Comparison of ENCODE assay signal across 19 cellular contexts in the genomic region with DNA sequence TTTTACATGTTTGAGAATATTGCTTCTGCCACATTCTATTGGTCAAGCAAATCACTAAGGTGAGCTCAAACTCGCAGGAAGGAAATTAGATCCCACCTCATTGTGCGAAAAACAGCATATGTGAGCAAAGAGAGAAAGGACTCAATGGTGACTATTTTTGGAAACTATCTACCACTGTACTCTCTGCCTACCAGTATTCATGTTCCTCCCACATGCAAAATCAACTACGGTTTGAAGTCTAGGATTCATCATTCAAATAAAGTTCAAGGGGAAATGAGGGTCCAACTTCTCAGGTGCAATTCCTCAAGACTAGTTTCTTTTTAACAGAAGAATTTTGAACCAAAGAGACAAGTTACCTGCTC.
DNase-seq lines count a peak whose midpoint lies in the region; ATAC-seq and TF ChIP-seq lines count a peak whose summit lies in the region.
"Had no signal": no experiment of that assay in that cellular context is flagged by ENCODE, and none has a peak within 500 bp of the region (broad histone marks: within the 10 kb centered on the region; RNA-seq: fewer than 3 reads in every experiment).

No MANE protein-coding gene starts in this region.

- TF ChIP-seq CTCF in SK-N-SH (IDR thresholded peaks at IDR 0.05) (no peak), fibroblast of pulmonary artery (IDR thresholded peaks at IDR 0.05; ENCODE audit: low read length, missing control alignments) (no peak), spleen (IDR thresholded peaks at IDR 0.05 in 8 of 11, conservative IDR thresholded peaks at IDR 0.05 in 3 of 11) (no peak)

- CTCF ChIA-PET in SK-N-SH (lab: Yijun Ruan, JAX), result no interaction called here

- H3K27me3 ChIP-seq in SK-N-SH (ENCODE audit: insufficient read depth), result no peaks in the 10 kb centered on the region
- H3K27me3 ChIP-seq in skeletal muscle satellite cell (ENCODE audit: control insufficient read depth, insufficient read depth, low read length), result no peaks in the 10 kb centered on the region
- no peaks in the 10 kb centered on the region for H3K27me3 ChIP-seq in spleen (replicated peaks in 1 of 7)
- H3K27me3 ChIP-seq: testis had no signal

- TF ChIP-seq EP300 in SK-N-SH (IDR thresholded peaks at IDR 0.05; ENCODE audit: borderline replicate concordance in 1 of 2, low read depth in 1 of 2, low read length in 1 of 2), result no peak

- WGBS in SK-N-SH (ENCODE audit: low lambda C conversion rate), result 61% methylated on average over 3 of the region's 3 CpGs
- WGBS in spleen, 5 donors, result 78 to 96% (median 86%) methylated on average over 3 of the region's 3 CpGs

- peak; percentile 20 for ATAC-seq in GM18867 (IDR thresholded peaks at IDR 0.05; ENCODE audit: unreplicated experiment)
- ATAC-seq: stimulated activated effector memory CD8-positive, alpha-beta T cell treated with anti-CD3 and anti-CD28 coated beads, Interleukin-12 subunit alpha, Interleukin-12 subunit beta, amount 100 ng/mL, for 72 hours had no signal

- H3K9ac ChIP-seq in SK-N-SH (no peak overlapping the region), skeletal muscle satellite cell (ENCODE audit: low read depth, low read length) (peak overlapping the region; percentile 63)

- H3K27ac ChIP-seq in SK-N-SH (ENCODE audit: low read depth in 2 of 2, low read length in 1 of 2) (peak overlapping the region; percentile 60 to 80), spleen (no peak overlapping the region)
- H3K27ac ChIP-seq: testis, VCaP had no signal

- no peaks in the 10 kb centered on the region for H3K9me2 ChIP-seq in SK-N-SH

- peaks cover 14% of the 10 kb centered on the region for H3F3A ChIP-seq in SK-N-SH (replicated peaks; ENCODE audit: insufficient read depth)

- H3K4me2 ChIP-seq in SK-N-SH (peak overlapping the region; percentile 65), skeletal muscle satellite cell (ENCODE audit: low read length) (peak overlapping the region; percentile 78)

- peak overlapping the region; percentile 63; the same call in 1 of the 2 replicates for H2AFZ ChIP-seq in SK-N-SH (ENCODE audit: low read depth)

- no peaks in the 10 kb centered on the region for H3K9me3 ChIP-seq in SK-N-SH
- H3K9me3 ChIP-seq in skeletal muscle satellite cell (replicated peaks; ENCODE audit: low read length), result no peaks in the 10 kb centered on the region
- no peaks in the 10 kb centered on the region for H3K9me3 ChIP-seq in spleen
- H3K9me3 ChIP-seq: testis had no signal

- H3K4me3 ChIP-seq in SK-N-SH (ENCODE audit: low read depth in 2 of 2, low read length in 1 of 2), result peak overlapping the region in 1 of 2 experiments; percentile 32; a peak in 1 of 4 replicates
- H3K4me3 ChIP-seq in fibroblast of pulmonary artery (replicated peaks; ENCODE audit: low read depth, low read length), result peak overlapping the region; percentile 19
- peak overlapping the region; percentile 60 for H3K4me3 ChIP-seq in skeletal muscle satellite cell (ENCODE audit: low read length)
- no peak overlapping the region for H3K4me3 ChIP-seq in spleen
- H3K4me3 ChIP-seq: testis had no signal

- H3K36me3 ChIP-seq in SK-N-SH (replicated peaks in 1 of 2; ENCODE audit: control insufficient read depth in 1 of 2, insufficient read depth in 2 of 2, low read length in 1 of 2) (no peaks in the 10 kb centered on the region), skeletal muscle satellite cell (ENCODE audit: insufficient read depth, low read length) (no peaks in the 10 kb centered on the region), spleen (no peaks in the 10 kb centered on the region)

- TF ChIP-seq POLR2A in spleen (IDR thresholded peaks at IDR 0.05), result no peak

- no peaks in the 10 kb centered on the region for H4K20me1 ChIP-seq in SK-N-SH (ENCODE audit: insufficient read depth)

- TF ChIP-seq RAD21 in SK-N-SH (IDR thresholded peaks at IDR 0.05; ENCODE audit: low read length), result no peak

- POLR2A ChIA-PET in SK-N-SH (lab: Yijun Ruan, JAX), result no interaction called here

- H3K79me2 ChIP-seq in SK-N-SH (ENCODE audit: insufficient read depth), result no peaks in the 10 kb centered on the region

- peaks cover 0 to 6% of the 10 kb centered on the region in 2 experiments; a peak in 1 of 4 replicates for H3K4me1 ChIP-seq in SK-N-SH (ENCODE audit: control insufficient read depth in 1 of 2, insufficient read depth in 2 of 2, low read depth in 1 of 2, low read length in 1 of 2)
- peaks cover 19% of the 10 kb centered on the region for H3K4me1 ChIP-seq in skeletal muscle satellite cell (ENCODE audit: control insufficient read depth, insufficient read depth, low read length)
- H3K4me1 ChIP-seq in spleen, result no peaks in the 10 kb centered on the region
- H3K4me1 ChIP-seq: testis had no signal

- intact Hi-C loops in spleen (cut with DNase I; ENCODE audit: low total_unique reads), result no loop called here

- DNase-seq in SK-N-SH (no peak), fibroblast of pulmonary artery (ENCODE audit: low read depth) (no peak), spleen (no peak), T1000 (lab: John Stamatoyannopoulos, UW) (no peak)
- no peak for DNase-seq in stimulated activated CD4-positive, alpha-beta T cell treated with anti-CD3 and anti-CD28 coated beads, Interleukin-4, amount 100 ng/mL, for 1 hour
- DNase-seq: activated gamma-delta T cell; AML-193; cerebellar nuclear complex; COR-L47; Kasumi-1; NCI-H1092 treated with DMSO at 0.1 percent for 48 hours; NCI-H510A; stimulated activated CD4-positive, alpha-beta T cell treated with anti-CD3 and anti-CD28 coated beads, Interleukin-15, amount 100 ng/mL, for 24 hours; T-helper 1 cell; testis had no signal

TF ChIP-seq in SK-N-SH, 30 proteins besides CTCF, POLR2A, EP300 and RAD21 (continues in another document):
- TF ChIP-seq, protein P1, sequence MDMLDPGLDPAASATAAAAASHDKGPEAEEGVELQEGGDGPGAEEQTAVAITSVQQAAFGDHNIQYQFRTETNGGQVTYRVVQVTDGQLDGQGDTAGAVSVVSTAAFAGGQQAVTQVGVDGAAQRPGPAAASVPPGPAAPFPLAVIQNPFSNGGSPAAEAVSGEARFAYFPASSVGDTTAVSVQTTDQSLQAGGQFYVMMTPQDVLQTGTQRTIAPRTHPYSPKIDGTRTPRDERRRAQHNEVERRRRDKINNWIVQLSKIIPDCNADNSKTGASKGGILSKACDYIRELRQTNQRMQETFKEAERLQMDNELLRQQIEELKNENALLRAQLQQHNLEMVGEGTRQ (IDR thresholded peaks at IDR 0.05; ENCODE audit: borderline replicate concordance, low read depth, low read length), result no peak
- TF ChIP-seq FOXJ3 (CRISPR knock-in tag; IDR thresholded peaks at IDR 0.05) (no peak), TEAD4 (IDR thresholded peaks at IDR 0.05; ENCODE audit: borderline replicate concordance, insufficient read depth) (no peak), POLR2AphosphoS5 (IDR thresholded peaks at IDR 0.05; ENCODE audit: low read depth, low read length) (no peak), EZH2phosphoT487 (IDR thresholded peaks at IDR 0.05; ENCODE audit: borderline replicate concordance, low read depth) (no peak), FOSL2 (IDR thresholded peaks at IDR 0.05; ENCODE audit: borderline replicate concordance, low read depth) (no peak), TCF12 (IDR thresholded peaks at IDR 0.05) (no peak), RXRA (IDR thresholded peaks at IDR 0.05; ENCODE audit: borderline replicate concordance, low read depth) (no peak), MEF2A (IDR thresholded peaks at IDR 0.05; ENCODE audit: borderline replicate concordance, low read depth) (no peak), RCOR1 (IDR thresholded peaks at IDR 0.05; ENCODE audit: low read length) (no peak), ELF1 (IDR thresholded peaks at IDR 0.05) (no peak), SIN3A (IDR thresholded peaks at IDR 0.05; ENCODE audit: borderline replicate concordance, low read depth, low read length) (no peak), JUND (IDR thresholded peaks at IDR 0.05) (no peak), GATA2 (CRISPR knock-in tag; IDR thresholded peaks at IDR 0.05) (no peak)
- TF ChIP-seq, protein P2, sequence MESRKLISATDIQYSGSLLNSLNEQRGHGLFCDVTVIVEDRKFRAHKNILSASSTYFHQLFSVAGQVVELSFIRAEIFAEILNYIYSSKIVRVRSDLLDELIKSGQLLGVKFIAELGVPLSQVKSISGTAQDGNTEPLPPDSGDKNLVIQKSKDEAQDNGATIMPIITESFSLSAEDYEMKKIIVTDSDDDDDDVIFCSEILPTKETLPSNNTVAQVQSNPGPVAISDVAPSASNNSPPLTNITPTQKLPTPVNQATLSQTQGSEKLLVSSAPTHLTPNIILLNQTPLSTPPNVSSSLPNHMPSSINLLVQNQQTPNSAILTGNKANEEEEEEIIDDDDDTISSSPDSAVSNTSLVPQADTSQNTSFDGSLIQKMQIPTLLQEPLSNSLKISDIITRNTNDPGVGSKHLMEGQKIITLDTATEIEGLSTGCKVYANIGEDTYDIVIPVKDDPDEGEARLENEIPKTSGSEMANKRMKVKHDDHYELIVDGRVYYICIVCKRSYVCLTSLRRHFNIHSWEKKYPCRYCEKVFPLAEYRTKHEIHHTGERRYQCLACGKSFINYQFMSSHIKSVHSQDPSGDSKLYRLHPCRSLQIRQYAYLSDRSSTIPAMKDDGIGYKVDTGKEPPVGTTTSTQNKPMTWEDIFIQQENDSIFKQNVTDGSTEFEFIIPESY (IDR thresholded peaks at IDR 0.05; ENCODE audit: borderline replicate concordance, low read depth), result no peak
- TF ChIP-seq, protein P3, sequence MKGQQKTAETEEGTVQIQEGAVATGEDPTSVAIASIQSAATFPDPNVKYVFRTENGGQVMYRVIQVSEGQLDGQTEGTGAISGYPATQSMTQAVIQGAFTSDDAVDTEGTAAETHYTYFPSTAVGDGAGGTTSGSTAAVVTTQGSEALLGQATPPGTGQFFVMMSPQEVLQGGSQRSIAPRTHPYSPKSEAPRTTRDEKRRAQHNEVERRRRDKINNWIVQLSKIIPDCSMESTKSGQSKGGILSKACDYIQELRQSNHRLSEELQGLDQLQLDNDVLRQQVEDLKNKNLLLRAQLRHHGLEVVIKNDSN (IDR thresholded peaks at IDR 0.05; ENCODE audit: borderline replicate concordance, low read depth), result no peak
- TF ChIP-seq, protein P4, sequence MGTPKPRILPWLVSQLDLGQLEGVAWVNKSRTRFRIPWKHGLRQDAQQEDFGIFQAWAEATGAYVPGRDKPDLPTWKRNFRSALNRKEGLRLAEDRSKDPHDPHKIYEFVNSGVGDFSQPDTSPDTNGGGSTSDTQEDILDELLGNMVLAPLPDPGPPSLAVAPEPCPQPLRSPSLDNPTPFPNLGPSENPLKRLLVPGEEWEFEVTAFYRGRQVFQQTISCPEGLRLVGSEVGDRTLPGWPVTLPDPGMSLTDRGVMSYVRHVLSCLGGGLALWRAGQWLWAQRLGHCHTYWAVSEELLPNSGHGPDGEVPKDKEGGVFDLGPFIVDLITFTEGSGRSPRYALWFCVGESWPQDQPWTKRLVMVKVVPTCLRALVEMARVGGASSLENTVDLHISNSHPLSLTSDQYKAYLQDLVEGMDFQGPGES (IDR thresholded peaks at IDR 0.05; ENCODE audit: low read depth, low read length), result no peak

Comparison
In these comparisons a context has a peak if more than half of its experiments do, and no peak if none do; other contexts are left out.
1. H3K27ac ChIP-seq: peak in SK-N-SH (2 of 2); none in spleen (0 of 8).
2. H3K4me3 ChIP-seq: peak in fibroblast of pulmonary artery (single experiment) and skeletal muscle satellite cell (single experiment); none in spleen (0 of 8).